Comparison of ENCODE assay signal across 8 cellular contexts in the genomic region with DNA sequence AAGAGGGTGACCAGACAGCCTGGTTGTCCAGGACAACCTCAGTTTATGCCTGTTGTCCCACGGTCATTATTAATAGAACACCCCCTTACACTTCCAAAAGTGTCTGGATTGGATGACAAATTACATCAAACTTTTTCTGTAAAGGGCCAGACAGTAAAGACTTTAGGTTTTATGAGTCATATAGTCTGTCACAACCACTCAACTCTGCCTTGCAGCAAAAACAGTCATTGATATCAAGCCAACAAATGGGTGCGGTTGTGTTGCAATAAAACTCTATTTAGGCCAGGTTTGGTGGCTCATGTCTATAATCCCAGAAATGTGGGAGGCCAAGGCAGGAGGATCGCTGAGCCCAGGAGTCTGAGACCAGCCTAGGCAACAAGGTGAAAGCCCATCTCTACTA.
DNase-seq lines count a peak whose midpoint lies in the region; ATAC-seq lines count a peak whose summit lies in the region.

No MANE protein-coding gene starts in this region.

- ATAC-seq in left colon: peak; percentile 80
- no peak for ATAC-seq in HG03159 (IDR thresholded peaks at IDR 0.05; ENCODE audit: unreplicated experiment)
- no peak for ATAC-seq in GM21526 (IDR thresholded peaks at IDR 0.05; ENCODE audit: low FRiP score, unreplicated experiment)

- DNase-seq in EL (peak; percentile 77), Kasumi-1 (lab: John Stamatoyannopoulos, UW) (peak; percentile 22 to 37), amniotic epithelial cell (ENCODE audit: low read depth) (peak; percentile 90), left colon (no peak), NCI-H446 (lab: John Stamatoyannopoulos, UW) (no peak)
- no peak for DNase-seq in stimulated activated naive CD4-positive, alpha-beta T cell (lab: John Stamatoyannopoulos, UW)

- intact Hi-C loops in left colon (cut with DNase I, micrococcal nuclease): no loop called here

Comparison
In these comparisons a context has a peak if more than half of its experiments do, and no peak if none do; other contexts are left out.
1. DNase-seq: peak in EL (single experiment), Kasumi-1 (2 of 2) and amniotic epithelial cell (single experiment); none in left colon (0 of 2), NCI-H446 (0 of 2) and stimulated activated naive CD4-positive, alpha-beta T cell (0 of 6).